Comparison of ENCODE assay signal across 8 cellular contexts in the genomic region with DNA sequence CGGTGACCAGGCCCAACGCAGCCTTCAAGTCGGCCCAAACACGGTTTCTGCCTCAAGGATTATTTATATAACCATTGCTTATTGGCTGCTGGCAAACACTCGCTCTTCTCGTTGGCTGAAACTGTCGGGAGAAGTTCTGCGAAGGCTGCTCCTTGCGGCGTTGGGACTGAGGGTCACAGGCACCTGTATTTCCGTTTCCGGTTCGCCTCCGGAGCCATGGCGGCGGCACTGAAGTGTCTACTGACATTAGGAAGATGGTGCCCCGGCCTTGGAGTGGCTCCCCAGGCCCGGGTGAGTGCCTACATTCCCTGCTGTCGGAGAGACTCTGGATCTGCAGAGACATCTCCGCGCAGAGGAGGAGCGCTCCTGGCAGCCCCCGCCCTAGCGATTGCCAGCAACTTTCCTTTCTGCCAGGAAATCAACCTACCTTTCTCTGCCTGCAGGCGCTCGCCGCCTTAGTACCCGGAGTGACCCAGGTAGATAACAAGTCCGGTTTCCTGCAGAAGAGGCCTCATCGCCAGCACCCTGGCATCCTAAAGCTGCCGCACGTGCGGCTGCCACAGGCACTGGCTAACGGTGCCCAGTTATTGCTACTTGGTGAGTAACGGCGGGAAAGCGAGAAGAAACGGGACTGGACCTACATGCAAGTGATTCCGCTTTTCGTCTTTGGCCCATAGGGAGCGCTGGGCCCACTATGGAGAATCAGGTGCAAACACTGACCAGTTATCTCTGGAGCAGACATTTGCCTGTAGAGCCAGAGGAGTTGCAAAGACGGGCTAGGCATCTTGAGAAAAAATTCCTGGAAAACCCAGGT. TPM values are rescaled to one million over a fixed set of nuclear protein-coding genes. Genes with fewer than 3 reads are reported as not detected.
DNase-seq lines count a peak whose midpoint lies in the region; ATAC-seq, FAIRE-seq and TF ChIP-seq lines count a peak whose summit lies in the region.

A gene with protein sequence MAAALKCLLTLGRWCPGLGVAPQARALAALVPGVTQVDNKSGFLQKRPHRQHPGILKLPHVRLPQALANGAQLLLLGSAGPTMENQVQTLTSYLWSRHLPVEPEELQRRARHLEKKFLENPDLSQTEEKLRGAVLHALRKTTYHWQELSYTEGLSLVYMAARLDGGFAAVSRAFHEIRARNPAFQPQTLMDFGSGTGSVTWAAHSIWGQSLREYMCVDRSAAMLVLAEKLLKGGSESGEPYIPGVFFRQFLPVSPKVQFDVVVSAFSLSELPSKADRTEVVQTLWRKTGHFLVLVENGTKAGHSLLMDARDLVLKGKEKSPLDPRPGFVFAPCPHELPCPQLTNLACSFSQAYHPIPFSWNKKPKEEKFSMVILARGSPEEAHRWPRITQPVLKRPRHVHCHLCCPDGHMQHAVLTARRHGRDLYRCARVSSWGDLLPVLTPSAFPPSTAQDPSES (plus strand): TSS at position 194 of the 814 bp plus-strand sequence. CDS start 23 bp downstream, at position 217.

- H3K27me3 ChIP-seq in right atrium auricular region (no peaks in the 10 kb centered on the region), psoas muscle (ENCODE audit: insufficient read depth in 3 of 3, low read length in 2 of 3) (no peaks in the 10 kb centered on the region)

- TF ChIP-seq CTCF in right atrium auricular region (IDR thresholded peaks at IDR 0.05) (no peak), psoas muscle (IDR thresholded peaks at IDR 0.05) (peak; percentile 4)

- WGBS in psoas muscle, 3 donors, result 0 to 1% (median 1%) methylated on average over 41 to 42 of the region's 42 CpGs

- H3K27ac ChIP-seq in angular gyrus (ENCODE audit: low read depth, low read length) (peak within 1 kb of the TSS; percentile 65), right atrium auricular region (peak within 1 kb of the TSS; percentile 79 to 87), psoas muscle (peak within 1 kb of the TSS; percentile 84)

- peak; percentile 97 for FAIRE-seq in urothelium cell line (lab: Jason Lieb, UNC)

- H3K4me3 ChIP-seq in right atrium auricular region, result peak within 1 kb of the TSS; percentile 74 to 98
- H3K4me3 ChIP-seq in psoas muscle, result peak within 1 kb of the TSS; percentile 89

- DNase-seq in NCI-H1694 (lab: John Stamatoyannopoulos, UW) (peak; percentile 92), T-helper 2 cell (peak; percentile 60 to 96 (median 77)), right atrium auricular region (ENCODE audit: low spot score) (peak; percentile 96), psoas muscle (peak; percentile 89 to 95), urothelium cell line (ENCODE audit: low spot score) (peak; percentile 99)

- H3K4me1 ChIP-seq in right atrium auricular region (peaks cover 0 to 25% of the 10 kb centered on the region in 2 donors), psoas muscle (peaks cover 7% of the 10 kb centered on the region)

- intact Hi-C loops in psoas muscle (cut with DNase I), result no loop called here

- peaks cover 33% of the 10 kb centered on the region for H3K36me3 ChIP-seq in right atrium auricular region
- peaks cover 16 to 39% of the 10 kb centered on the region in 2 donors for H3K36me3 ChIP-seq in psoas muscle (ENCODE audit: insufficient read depth in 1 of 2, low read depth in 1 of 2)

- peak; percentile 82 for TF ChIP-seq POLR2A in GM15510 (IDR thresholded peaks at IDR 0.05; ENCODE audit: borderline replicate concordance, extremely low read depth, insufficient read length)

- peak; percentile 94 for ATAC-seq in HG02884 (IDR thresholded peaks at IDR 0.05; ENCODE audit: unreplicated experiment)
- peak; percentile 96 to 98 (median 96) for ATAC-seq in psoas muscle

- H3K9me3 ChIP-seq in right atrium auricular region (no peaks in the 10 kb centered on the region), psoas muscle (no peaks in the 10 kb centered on the region)

RNA-seq across cellular contexts. Expression of the gene that starts here (rescaled TPM):
- total RNA-seq in right atrium auricular region (10 to 100 TPM; 28.9 to 37.8 TPM), psoas muscle (10 to 100 TPM; 24.6 to 38.0 (median 29.3) TPM)
- 10 to 100 TPM; 38.6 to 55.7 (median 50.7) TPM for polyA plus RNA-seq in psoas muscle

Comparison
In these comparisons a context has a peak if more than half of its experiments do, and no peak if none do; other contexts are left out.
1. Peak in every context shown above with its lines: DNase-seq, ATAC-seq, H3K4me3 ChIP-seq and H3K27ac ChIP-seq.